Comparison of ENCODE assay signal across 8 cellular contexts in genomic region chr19:8005534-8006256, GRCh38. TPM values are rescaled to one million over a fixed set of nuclear protein-coding genes. Genes with fewer than 3 reads are reported as not detected.
DNase-seq lines count a peak whose midpoint lies in the region; FAIRE-seq and TF ChIP-seq lines count a peak whose summit lies in the region.

Gene ELAVL1 (minus strand): TSS chr19:8005641. CDS start chr19:7991815, 13,826 bp downstream.

- no peaks in the 10 kb centered on the region for H3K9me3 Mint-ChIP-seq in activated naive CD4-positive, alpha-beta T cell treated with anti-CD3 and anti-CD28 coated beads for 36 hours

- intact Hi-C loops in activated naive CD4-positive, alpha-beta T cell treated with anti-CD3 and anti-CD28 coated beads for 36 hours (cut with micrococcal nuclease) = loop anchor here (1.0 to 10.0 kb wide), 3 partner anchors 141 to 439 kb away; partner anchors contain the start of genes HNRNPM, NDUFA7 and RPS28

- H3K4me2 ChIP-seq in MM.1S (ENCODE audit: low read depth, low read length) = peak within 1 kb of the TSS; percentile 98

- TF ChIP-seq POLR2A in H54 (IDR thresholded peaks at IDR 0.05; ENCODE audit: low read depth, low read length) = peak; percentile 79

- peaks cover 19% of the 10 kb centered on the region for H3K4me1 ChIP-seq in MM.1S (ENCODE audit: low read length)

- no peak for FAIRE-seq in H54 (lab: Jason Lieb, UNC)

- peak within 1 kb of the TSS; percentile 94 for H2AFZ ChIP-seq in MM.1S (ENCODE audit: low read length)

- peaks cover 35% of the 10 kb centered on the region for H3K4me1 Mint-ChIP-seq in activated naive CD4-positive, alpha-beta T cell treated with anti-CD3 and anti-CD28 coated beads for 36 hours (ENCODE audit: low read depth)

- H3K27ac ChIP-seq in MM.1S (ENCODE audit: low read length) = peak within 1 kb of the TSS; percentile 55; the same call in 1 of the 2 replicates
- peak within 1 kb of the TSS; percentile 50; the same call in 1 of the 2 replicates for H3K27ac ChIP-seq in SK-N-MC

- no peaks in the 10 kb centered on the region for H3K27me3 ChIP-seq in MM.1S (replicated peaks; ENCODE audit: insufficient read depth, low read length)

- H3F3A ChIP-seq in MM.1S (ENCODE audit: insufficient read depth, low read length) = 0 out of 2 replicates have a peak, but pooled peaks cover 7% of the 10 kb centered on the region

- H3K9me2 ChIP-seq in MM.1S (replicated peaks; ENCODE audit: insufficient read depth, low read length) = no peaks in the 10 kb centered on the region

- peaks cover 37% of the 10 kb centered on the region for H4K20me1 ChIP-seq in MM.1S (ENCODE audit: insufficient read depth, low read length)

- H3K36me3 ChIP-seq in MM.1S (replicated peaks; ENCODE audit: insufficient read depth, low read length) = no peaks in the 10 kb centered on the region
- no peaks in the 10 kb centered on the region; the same call in 1 of the 2 replicates for H3K36me3 ChIP-seq in SK-N-MC (ENCODE audit: insufficient read depth, low read length)

- H3K4me3 ChIP-seq in MM.1S (ENCODE audit: low read length) = peak within 1 kb of the TSS; percentile 94
- peak within 1 kb of the TSS; percentile 91 for H3K4me3 ChIP-seq in SK-N-MC

- peak; percentile 9; the same call in 1 of the 2 replicates for TF ChIP-seq CTCF in MM.1S (IDR thresholded peaks at IDR 0.05; ENCODE audit: low read length)

- H3K4me3 Mint-ChIP-seq in activated naive CD4-positive, alpha-beta T cell treated with anti-CD3 and anti-CD28 coated beads for 36 hours = peak within 1 kb of the TSS; percentile 94

- CTCF ChIA-PET in activated naive CD4-positive, alpha-beta T cell treated with anti-CD3 and anti-CD28 coated beads for 36 hours (lab: Charles Lee) = interaction anchor here (0.6 to 1.8 kb wide), 3 partner anchors 62 to 261 kb away, joined by 3 to 5 read pairs (median 5); partner anchors contain the start of gene TIMM44

- peak; percentile 88 for DNase-seq in EH (ENCODE audit: low read depth)
- DNase-seq in H54 (ENCODE audit: insufficient read length, low spot score) = peak; percentile 97
- DNase-seq in MM.1S = peak; percentile 96
- no peak for DNase-seq in SK-N-MC (ENCODE audit: low read depth, low spot score)
- peak; percentile 89 for DNase-seq in activated naive CD4-positive, alpha-beta T cell treated with anti-CD3 and anti-CD28 coated beads for 36 hours
- peak; percentile 97 for DNase-seq in germinal center (ENCODE audit: low spot score)
- peak; percentile 84 for DNase-seq in occipital lobe (lab: John Stamatoyannopoulos, UW)
- DNase-seq in superior temporal gyrus (ENCODE audit: extremely low spot score) = peak; percentile 83

- peaks cover 49% of the 10 kb centered on the region for H3K79me2 ChIP-seq in MM.1S (ENCODE audit: low read length)

- H3K27ac Mint-ChIP-seq in activated naive CD4-positive, alpha-beta T cell treated with anti-CD3 and anti-CD28 coated beads for 36 hours = peak within 1 kb of the TSS; percentile 78

- peak within 1 kb of the TSS; percentile 78 for H3K9ac ChIP-seq in MM.1S (ENCODE audit: low read length)
- H3K9ac ChIP-seq in SK-N-MC (ENCODE audit: insufficient read length) = peak within 1 kb of the TSS; percentile 89

- H3K36me3 Mint-ChIP-seq in activated naive CD4-positive, alpha-beta T cell treated with anti-CD3 and anti-CD28 coated beads for 36 hours (ENCODE audit: low read depth) = peaks cover 10% of the 10 kb centered on the region

- no peaks in the 10 kb centered on the region for H3K9me3 ChIP-seq in MM.1S (replicated peaks; ENCODE audit: insufficient read depth, low read length)
- H3K9me3 ChIP-seq in SK-N-MC (ENCODE audit: low read depth, low read length) = no peaks in the 10 kb centered on the region

- no peaks in the 10 kb centered on the region for H3K27me3 Mint-ChIP-seq in activated naive CD4-positive, alpha-beta T cell treated with anti-CD3 and anti-CD28 coated beads for 36 hours (ENCODE audit: low read depth)

RNA-seq across cellular contexts. Expression of gene ELAVL1, which starts in this region (rescaled TPM):
- total RNA-seq in activated naive CD4-positive, alpha-beta T cell treated with anti-CD3 and anti-CD28 coated beads for 36 hours = 100 to 1,000 TPM; 135 to 140 TPM
- 16.2 TPM for total RNA-seq in occipital lobe
